8 cellular contexts compared by ENCODE assay signal in the genomic region with DNA sequence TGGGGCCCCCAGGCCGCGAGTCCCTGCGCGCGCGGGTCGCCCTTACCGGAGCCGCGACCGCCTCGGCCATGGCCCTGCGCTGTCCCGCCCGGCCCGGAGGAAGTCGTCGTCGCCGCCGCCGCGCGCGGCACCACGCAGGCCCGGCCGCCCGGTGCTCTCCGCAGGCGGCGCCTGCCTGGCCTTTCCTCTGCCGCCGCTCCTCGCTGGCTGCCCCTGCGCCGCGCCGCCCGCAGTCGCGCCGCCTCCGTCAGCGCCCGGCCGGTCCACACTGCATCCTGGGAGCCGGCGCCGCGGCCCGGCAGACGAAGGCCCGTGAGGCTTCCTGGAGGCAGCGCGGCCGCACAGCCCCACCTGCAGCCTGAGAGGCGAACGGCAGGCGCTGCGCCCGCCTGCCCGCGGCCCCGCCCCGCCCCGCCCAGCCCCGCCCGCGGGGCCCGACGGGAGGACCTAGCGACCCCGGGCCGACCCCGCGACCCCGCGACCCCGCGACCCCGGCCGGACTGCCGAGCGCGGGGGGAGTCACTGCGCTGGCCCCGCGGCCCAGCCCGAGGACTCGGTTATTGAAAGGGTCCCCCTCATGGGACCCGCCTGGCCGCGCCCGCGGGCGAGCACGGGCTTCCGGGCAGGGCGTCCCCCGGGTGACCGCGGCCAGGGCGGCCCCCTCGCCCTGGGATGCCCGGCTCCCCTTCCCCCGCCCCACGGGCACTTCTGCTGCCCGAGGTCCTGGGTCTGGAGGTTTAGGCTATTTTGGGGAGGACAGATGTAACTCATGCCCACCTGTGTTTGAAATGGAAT. TPM values are rescaled to one million over a fixed set of nuclear protein-coding genes. Genes with fewer than 3 reads are reported as not detected.
DNase-seq lines count a peak whose midpoint lies in the region; ATAC-seq and TF ChIP-seq lines count a peak whose summit lies in the region.

Gene ZNF746, minus strand, starts transcription at position 343 of the 795 bp plus-strand sequence. Its CDS starts 273 bp downstream, at position 70.

- H3K27ac ChIP-seq in CD8-positive, alpha-beta T cell (ENCODE audit: low read depth, low read length), result peak within 1 kb of the TSS; percentile 40

- peak; percentile 93 for ATAC-seq in CD8-positive, alpha-beta T cell
- peak; percentile 97 for ATAC-seq in GM19328 (IDR thresholded peaks at IDR 0.05; ENCODE audit: unreplicated experiment)
- ATAC-seq in HG03469 (IDR thresholded peaks at IDR 0.05; ENCODE audit: unreplicated experiment), result peak; percentile 87

- POLR2A ChIA-PET in CD8-positive, alpha-beta T cell (lab: Charles Lee), result no interaction called here

- H3K27me3 Mint-ChIP-seq in CD8-positive, alpha-beta T cell (ENCODE audit: low read depth), result no peaks in the 10 kb centered on the region
- peaks cover 10% of the 10 kb centered on the region for H3K27me3 Mint-ChIP-seq in endothelial cell (ENCODE audit: unreplicated experiment)

- peak; percentile 33 for TF ChIP-seq CTCF in CD8-positive, alpha-beta T cell (IDR thresholded peaks at IDR 0.05)
- TF ChIP-seq CTCF in endothelial cell (IDR thresholded peaks at IDR 0.05; ENCODE audit: unreplicated experiment), result peak; percentile 31

- peaks cover 19% of the 10 kb centered on the region for H3K4me1 ChIP-seq in CD8-positive, alpha-beta T cell (ENCODE audit: insufficient read depth, low read length)

- peak within 1 kb of the TSS; percentile 71 for H3K4me3 ChIP-seq in CD8-positive, alpha-beta T cell (ENCODE audit: low read depth, low read length)

- H3K9me3 ChIP-seq in CD8-positive, alpha-beta T cell (ENCODE audit: low read length), result no peaks in the 10 kb centered on the region

- no peaks in the 10 kb centered on the region for H3K9me3 Mint-ChIP-seq in CD8-positive, alpha-beta T cell
- H3K9me3 Mint-ChIP-seq in endothelial cell (ENCODE audit: unreplicated experiment), result no peaks in the 10 kb centered on the region

- CTCF ChIA-PET in CD8-positive, alpha-beta T cell (lab: Charles Lee), result no interaction called here

- DNase-seq in CD8-positive, alpha-beta T cell, result peak; percentile 59 to 83 (median 76)
- DNase-seq in NOMO-1 treated with DMSO at 0.1 percent for 48 hours (lab: John Stamatoyannopoulos, UW; ENCODE audit: unreplicated experiment), result peak; percentile 56
- DNase-seq in activated CD8-positive, alpha-beta memory T cell treated with anti-CD3 and anti-CD28 coated beads, Interleukin-2, amount 50 U/mL, for 1 hour (ENCODE audit: extremely low read depth), result peak; percentile 34
- DNase-seq in endothelial cell (ENCODE audit: low spot score), result peak; percentile 84
- peak; percentile 74 for DNase-seq in midbrain (lab: John Stamatoyannopoulos, UW)
- DNase-seq in stimulated activated CD8-positive, alpha-beta memory T cell treated with anti-CD3 and anti-CD28 coated beads, Interleukin-15, amount 100 ng/mL, for 48 hours (ENCODE audit: low read depth in 2 of 2), result peak; percentile 80

- peak within 1 kb of the TSS; percentile 95 for H3K4me3 Mint-ChIP-seq in CD8-positive, alpha-beta T cell
- peak within 1 kb of the TSS; percentile 97 for H3K4me3 Mint-ChIP-seq in endothelial cell (ENCODE audit: unreplicated experiment)

- intact Hi-C loops in CD8-positive, alpha-beta T cell (cut with DNase I, micrococcal nuclease), result loop anchor here (1.0 to 10.0 kb wide), 16 partner anchors 37 to 1585 kb away; partner anchors contain the start of genes ZNF212 (in 2 of the 2), ZNF425 (in 2 of the 2), FASTK (in 1 of the 2) and TMUB1 (in 1 of the 2)

- H3K36me3 ChIP-seq in CD8-positive, alpha-beta T cell (ENCODE audit: insufficient read depth, low read length), result peaks cover 11% of the 10 kb centered on the region

- peak within 1 kb of the TSS; percentile 94 for H3K27ac Mint-ChIP-seq in CD8-positive, alpha-beta T cell
- H3K27ac Mint-ChIP-seq in endothelial cell (ENCODE audit: unreplicated experiment), result peak within 1 kb of the TSS; percentile 87

- H3K4me1 Mint-ChIP-seq in CD8-positive, alpha-beta T cell (ENCODE audit: low read depth), result peaks cover 32% of the 10 kb centered on the region
- H3K4me1 Mint-ChIP-seq in endothelial cell (ENCODE audit: unreplicated experiment), result peaks cover 17% of the 10 kb centered on the region

- H3K36me3 Mint-ChIP-seq in CD8-positive, alpha-beta T cell, result peaks cover 28% of the 10 kb centered on the region
- H3K36me3 Mint-ChIP-seq in endothelial cell (ENCODE audit: low read depth, unreplicated experiment), result peaks cover 17% of the 10 kb centered on the region

- H3K27me3 ChIP-seq in CD8-positive, alpha-beta T cell (ENCODE audit: insufficient read depth, low read length), result no peaks in the 10 kb centered on the region

RNA-seq across cellular contexts. Expression of gene ZNF746, which starts in this region (rescaled TPM):
- 10 to 100 TPM; 28.4 to 31.1 TPM for total RNA-seq in CD8-positive, alpha-beta T cell
- total RNA-seq in endothelial cell (ENCODE audit: unreplicated experiment), result 23.8 TPM

Comparison
In these comparisons a context has a peak if more than half of its experiments do, and no peak if none do; other contexts are left out.
1. Peak in every context shown above with its lines: DNase-seq, ATAC-seq, H3K4me3 ChIP-seq and H3K27ac ChIP-seq.
2. DNase-seq: peak in every context shown above with its lines; median percentile 84 in endothelial cell; 80 in stimulated activated CD8-positive, alpha-beta memory T cell treated with anti-CD3 and anti-CD28 coated beads, Interleukin-15, amount 100 ng/mL, for 48 hours; 76 in CD8-positive, alpha-beta T cell; 74 in midbrain; 56 in NOMO-1 treated with DMSO at 0.1 percent for 48 hours; 34 in activated CD8-positive, alpha-beta memory T cell treated with anti-CD3 and anti-CD28 coated beads, Interleukin-2, amount 50 U/mL, for 1 hour.